ENCODE assay signal across 36 cellular contexts in genomic region chr19:53311897-53312296, GRCh38. TPM values are rescaled to one million over a fixed set of nuclear protein-coding genes. Genes with fewer than 3 reads are reported as not detected.
"Had no signal": no experiment of that assay in that cellular context is flagged by ENCODE, and none has a peak within 500 bp of the region (broad histone marks: within the 10 kb centered on the region; RNA-seq: fewer than 3 reads in every experiment).

No MANE protein-coding gene starts in this region.

- FAIRE-seq: endometrium, endothelial cell of umbilical vein had no signal

- ATAC-seq: activated CD4-positive, CD25-positive, alpha-beta regulatory T cell treated with anti-CD3 and anti-CD28 coated beads, Interleukin-2, amount 50 U/mL, for 24 hours; activated naive CD4-positive, alpha-beta T cell treated with anti-CD3 and anti-CD28 coated beads, Interleukin-2, amount 50 U/mL, for 72 hours; activated T-cell treated with anti-CD3 and anti-CD28 coated beads, Interleukin-2, amount 50 U/mL, for 72 hours; gastroesophageal sphincter; heart right ventricle; T-helper 17 cell had no signal

- H3K4me3 ChIP-seq: ascending aorta, breast epithelium, cardiac muscle cell, colonic mucosa, esophagus squamous epithelium, gastroesophageal sphincter, heart right ventricle had no signal

- H3K27me3 ChIP-seq: ascending aorta, colonic mucosa had no signal

- DNase-seq: activated B cell treated with CpG ODN at 0.5 μM for 24 hours; activated CD4-positive, alpha-beta memory T cell treated with anti-CD3 and anti-CD28 coated beads, Interleukin-2, amount 10 ng/mL, durations not matched to agents 7 days and 5 days; activated CD4-positive, alpha-beta T cell treated with anti-CD3 and anti-CD28 coated beads, Interleukin-2, amount 10 ng/mL, durations not matched to agents 7 days and 5 days; activated CD4-positive, alpha-beta T cell treated with anti-CD3 and anti-CD28 coated beads, Interleukin-2, amount 50 U/mL, for 4 hours; activated CD8-positive, alpha-beta memory T cell treated with anti-CD3 and anti-CD28 coated beads, Interleukin-2, amount 50 U/mL, for 48 hours; activated gamma-delta T cell; activated naive CD4-positive, alpha-beta T cell; activated naive CD4-positive, alpha-beta T cell treated with anti-CD3 and anti-CD28 coated beads, Interleukin-2, amount 10 ng/mL, durations not matched to agents 7 days and 5 days; activated naive CD8-positive, alpha-beta T cell treated with anti-CD3 and anti-CD28 coated beads, Interleukin-2, amount 10 ng/mL, durations not matched to agents 7 days and 5 days; activated T-cell treated with anti-CD3 and anti-CD28 coated beads for 4 hours; activated T-cell treated with anti-CD3 and anti-CD28 coated beads, Interleukin-2, amount 50 U/mL, for 24 hours; activated T-cell treated with anti-CD3 and anti-CD28 coated beads, Interleukin-2, amount 50 U/mL, for 72 hours; central memory CD4-positive, alpha-beta T cell; cerebellar nuclear complex; colonic mucosa; effector CD8-positive, alpha-beta T cell; esophagus squamous epithelium; foreskin melanocyte; heart right ventricle; T-helper 17 cell; T1000; WERI-Rb-1 had no signal

- H3K4me1 ChIP-seq: ascending aorta, breast epithelium, colonic mucosa had no signal

- H3K27ac ChIP-seq: ascending aorta, breast epithelium, cardiac muscle cell, colonic mucosa, epithelial cell of prostate, esophagus squamous epithelium, gastroesophageal sphincter, heart right ventricle, WERI-Rb-1 had no signal

- H3K36me3 ChIP-seq: ascending aorta, breast epithelium, cardiac muscle cell, colonic mucosa, esophagus squamous epithelium, gastroesophageal sphincter, heart right ventricle, WERI-Rb-1 had no signal

- H3K9me3 ChIP-seq: colonic mucosa, gastroesophageal sphincter had no signal

RNA-seq across cellular contexts. Expression of gene VN1R4, which starts 44.4 kb away (rescaled TPM):
- total RNA-seq: activated B cell treated with CpG ODN at 0.5 μM for 24 hours; activated CD4-positive, alpha-beta memory T cell treated with anti-CD3 and anti-CD28 coated beads, Interleukin-2, amount 10 ng/mL, durations not matched to agents 7 days and 5 days; activated CD4-positive, alpha-beta T cell treated with anti-CD3 and anti-CD28 coated beads, Interleukin-2, amount 10 ng/mL, durations not matched to agents 7 days and 5 days; activated naive CD4-positive, alpha-beta T cell treated with anti-CD3 and anti-CD28 coated beads, Interleukin-2, amount 50 U/mL, for 72 hours; activated naive CD8-positive, alpha-beta T cell treated with anti-CD3 and anti-CD28 coated beads, Interleukin-2, amount 10 ng/mL, durations not matched to agents 7 days and 5 days; activated T-cell treated with anti-CD3 and anti-CD28 coated beads, Interleukin-2, amount 50 U/mL, for 72 hours; ascending aorta; breast epithelium; cardiac muscle cell; colonic mucosa; dermis microvascular lymphatic vessel endothelial cell; endothelial cell of umbilical vein; esophagus squamous epithelium; fibroblast of lung; fibroblast of villous mesenchyme; gastroesophageal sphincter; glomerular endothelial cell; heart right ventricle; T-helper 17 cell had no signal
- polyA plus RNA-seq: cardiac muscle cell, endothelial cell of umbilical vein, esophagus, fibroblast of lung, heart right ventricle had no signal

RNA-seq across cellular contexts. Expression of gene VN1R2, which starts 53.8 kb away (rescaled TPM):
- total RNA-seq: activated B cell treated with CpG ODN at 0.5 μM for 24 hours; activated CD4-positive, alpha-beta memory T cell treated with anti-CD3 and anti-CD28 coated beads, Interleukin-2, amount 10 ng/mL, durations not matched to agents 7 days and 5 days; activated CD4-positive, alpha-beta T cell treated with anti-CD3 and anti-CD28 coated beads, Interleukin-2, amount 10 ng/mL, durations not matched to agents 7 days and 5 days; activated naive CD4-positive, alpha-beta T cell treated with anti-CD3 and anti-CD28 coated beads, Interleukin-2, amount 50 U/mL, for 72 hours; activated naive CD8-positive, alpha-beta T cell treated with anti-CD3 and anti-CD28 coated beads, Interleukin-2, amount 10 ng/mL, durations not matched to agents 7 days and 5 days; activated T-cell treated with anti-CD3 and anti-CD28 coated beads, Interleukin-2, amount 50 U/mL, for 72 hours; ascending aorta; breast epithelium; cardiac muscle cell; colonic mucosa; dermis microvascular lymphatic vessel endothelial cell; endothelial cell of umbilical vein; esophagus squamous epithelium; gastroesophageal sphincter; glomerular endothelial cell; heart right ventricle; T-helper 17 cell had no signal
- polyA plus RNA-seq: cardiac muscle cell, endothelial cell of umbilical vein, esophagus, fibroblast of lung, heart right ventricle had no signal
